8 cellular contexts compared by ENCODE assay signal in genomic region chrX:154397888-154398667, GRCh38. TPM values are rescaled to one million over a fixed set of nuclear protein-coding genes. Genes with fewer than 3 reads are reported as not detected.
DNase-seq lines count a peak whose midpoint lies in the region; ATAC-seq and TF ChIP-seq lines count a peak whose summit lies in the region.

Gene RPL10 (plus strand): TSS chrX:154398377. CDS start chrX:154398520, 143 bp downstream.

- CTCF ChIA-PET in Panc1 (lab: Charles Lee), result interaction anchor here (0.6 to 0.8 kb wide), 2 partner anchors 10 to 27 kb away, joined by 3 to 7 read pairs; no protein-coding TSS in a partner anchor

- peak within 1 kb of the TSS; percentile 74 for H3K4me2 ChIP-seq in KMS-11

- H3K9ac ChIP-seq in KMS-11, result peak within 1 kb of the TSS; percentile 100

- intact Hi-C loops in Panc1 (cut with micrococcal nuclease; ENCODE audit: unreplicated experiment), result no loop called here

- peak; percentile 69 for ATAC-seq in GM21737 (IDR thresholded peaks at IDR 0.05; ENCODE audit: unreplicated experiment)
- ATAC-seq in Panc1, result peak; percentile 85

- POLR2A ChIA-PET in Panc1 (lab: Charles Lee), result interaction anchor here (0.6 to 1.3 kb wide), 5 partner anchors 129 to 571 kb away, joined by 3 read pairs; partner anchors contain the start of genes G6PD and IKBKG

- peak within 1 kb of the TSS; percentile 52; the same call in 1 of the 2 replicates for H2AFZ ChIP-seq in KMS-11 (ENCODE audit: low read depth)

- H3K27ac ChIP-seq in KMS-11 (peak within 1 kb of the TSS; percentile 99), Panc1 (ENCODE audit: low read length) (peak within 1 kb of the TSS; percentile 99)

- TF ChIP-seq CTCF in KMS-11 (conservative IDR thresholded peaks at IDR 0.05; ENCODE audit: low read depth, low read length) (no peak), Panc1 (IDR thresholded peaks at IDR 0.05) (no peak), epithelial cell of proximal tubule (conservative IDR thresholded peaks at IDR 0.05; ENCODE audit: low read depth, low read length) (no peak)

- peaks cover 21% of the 10 kb centered on the region for H3K79me2 ChIP-seq in KMS-11 (ENCODE audit: insufficient read depth, low read depth)

- peak within 1 kb of the TSS; percentile 89 for H3K4me3 Mint-ChIP-seq in activated T-cell treated with anti-CD3 and anti-CD28 coated beads, Interleukin-2, amount 50 U/mL, for 24 hours

- peaks cover 10% of the 10 kb centered on the region for H3K27me3 Mint-ChIP-seq in activated T-cell treated with anti-CD3 and anti-CD28 coated beads, Interleukin-2, amount 50 U/mL, for 24 hours

- H3K36me3 Mint-ChIP-seq in activated T-cell treated with anti-CD3 and anti-CD28 coated beads, Interleukin-2, amount 50 U/mL, for 24 hours (ENCODE audit: low read depth), result peaks cover 47% of the 10 kb centered on the region

- no TSS peak for BruUV-seq in Panc1 (replicated peaks; lab: Mats Ljungman, UMichigan)

- no peaks in the 10 kb centered on the region for H3K9me3 ChIP-seq in Panc1 (ENCODE audit: control insufficient read depth, insufficient read depth, low read depth, low read length)

- peak within 1 kb of the TSS; percentile 99 for H3K27ac Mint-ChIP-seq in activated T-cell treated with anti-CD3 and anti-CD28 coated beads, Interleukin-2, amount 50 U/mL, for 24 hours

- H4K20me1 ChIP-seq in KMS-11 (ENCODE audit: insufficient read depth), result no peaks in the 10 kb centered on the region

- peaks cover 4% of the 10 kb centered on the region for H3K4me1 ChIP-seq in KMS-11 (ENCODE audit: low read depth, poor library complexity, severe bottlenecking)
- peaks cover 29% of the 10 kb centered on the region for H3K4me1 ChIP-seq in Panc1 (ENCODE audit: control insufficient read depth, insufficient read depth, low read length)

- H3K27me3 ChIP-seq in KMS-11 (ENCODE audit: insufficient read depth, low read depth), result no peaks in the 10 kb centered on the region
- H3K27me3 ChIP-seq in Panc1 (ENCODE audit: control insufficient read depth, insufficient read depth, low read length), result no peaks in the 10 kb centered on the region

- 0 out of 2 replicates have a peak, but pooled peaks cover 7% of the 10 kb centered on the region for H3K36me3 ChIP-seq in KMS-11 (ENCODE audit: insufficient read depth)
- peaks cover 10% of the 10 kb centered on the region for H3K36me3 ChIP-seq in Panc1 (ENCODE audit: control insufficient read depth, insufficient read depth, low read length)

- in situ Hi-C loops in Panc1 (cut with HindIII; ENCODE audit: low pct_unique_long_range_greater_than_20kb, low sequenced_read_pairs), result no loop called here

- H3K4me1 Mint-ChIP-seq in activated T-cell treated with anti-CD3 and anti-CD28 coated beads, Interleukin-2, amount 50 U/mL, for 24 hours (ENCODE audit: low read depth), result peaks cover 8% of the 10 kb centered on the region

- H3K4me3 ChIP-seq in KMS-11 (IDR thresholded peaks at IDR 0.05; ENCODE audit: insufficient read depth, low read depth, low read length), result no peak within 1 kb of the TSS
- peak within 1 kb of the TSS; percentile 82 to 99 for H3K4me3 ChIP-seq in Panc1 (ENCODE audit: low read depth in 2 of 2, low read length in 2 of 2)
- peak within 1 kb of the TSS; percentile 84 for H3K4me3 ChIP-seq in epithelial cell of proximal tubule (ENCODE audit: low read depth, low read length)

- DNase-seq in DMS53 treated with DMSO at 0.1 percent for 48 hours (lab: John Stamatoyannopoulos, UW; ENCODE audit: unreplicated experiment), result peak; percentile 93
- DNase-seq in Panc1 (ENCODE audit: low read depth, low spot score), result peak; percentile 96
- peak; percentile 89 for DNase-seq in activated T-cell treated with anti-CD3 and anti-CD28 coated beads, Interleukin-2, amount 50 U/mL, for 24 hours
- no peak for DNase-seq in epithelial cell of proximal tubule (ENCODE audit: low read depth)
- DNase-seq in mucosa of gallbladder (ENCODE audit: low spot score), result peak; percentile 96
- peak; percentile 76 for DNase-seq in stimulated activated CD8-positive, alpha-beta memory T cell treated with anti-CD3 and anti-CD28 coated beads, Interleukin-4, amount 100 ng/mL, for 24 hours (ENCODE audit: low read depth)

- H3K9me3 Mint-ChIP-seq in activated T-cell treated with anti-CD3 and anti-CD28 coated beads, Interleukin-2, amount 50 U/mL, for 24 hours, result no peaks in the 10 kb centered on the region

RNA-seq across cellular contexts. Expression of gene RPL10, which starts in this region (rescaled TPM):
- total RNA-seq in Panc1 (2021; ENCODE audit: unreplicated experiment) (2,466 TPM), epithelial cell of proximal tubule (5,736 and 6,055 TPM in 2 replicates), mucosa of gallbladder (1,937 TPM)
- polyA plus RNA-seq in Panc1 (2012; ENCODE audit: insufficient read length), result 2,477 TPM
